Comparison of ENCODE assay signal across 8 cellular contexts in the genomic region with DNA sequence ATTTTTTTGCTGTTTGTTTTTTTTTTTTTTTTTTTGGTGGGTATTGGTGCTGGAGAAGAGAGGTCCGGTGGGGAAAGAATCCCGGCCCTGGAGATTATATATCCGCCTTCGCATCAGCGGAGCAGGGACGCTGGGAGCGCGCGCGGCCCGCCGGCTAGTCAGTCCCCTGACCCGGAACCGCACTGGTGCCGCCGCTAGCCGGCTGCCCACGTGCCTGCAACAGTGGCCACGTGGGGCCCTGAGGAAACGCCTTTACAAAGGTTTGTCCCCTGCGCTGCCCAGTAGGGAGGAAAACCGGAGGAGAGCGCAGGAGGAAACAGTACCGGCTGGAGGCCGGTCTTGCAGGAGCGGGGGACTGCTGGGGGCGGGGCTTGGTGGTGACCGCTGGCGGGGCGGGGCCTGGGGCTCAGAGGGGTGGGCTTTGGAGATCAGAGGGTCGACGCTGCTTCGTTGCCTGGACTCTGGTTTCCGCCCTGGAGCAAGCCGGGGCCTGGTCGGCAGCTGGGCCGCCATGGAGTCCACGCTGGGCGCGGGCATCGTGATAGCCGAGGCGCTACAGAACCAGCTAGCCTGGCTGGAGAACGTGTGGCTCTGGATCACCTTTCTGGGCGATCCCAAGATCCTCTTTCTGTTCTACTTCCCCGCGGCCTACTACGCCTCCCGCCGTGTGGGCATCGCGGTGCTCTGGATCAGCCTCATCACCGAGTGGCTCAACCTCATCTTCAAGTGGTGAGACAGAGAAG. TPM values are rescaled to one million over a fixed set of nuclear protein-coding genes. Genes with fewer than 3 reads are reported as not detected.
A peak's percentile ranks its signal among the peaks of the same experiment; 100 is the strongest.
DNase-seq lines count a peak whose midpoint lies in the region; ATAC-seq and TF ChIP-seq lines count a peak whose summit lies in the region.

A gene with protein sequence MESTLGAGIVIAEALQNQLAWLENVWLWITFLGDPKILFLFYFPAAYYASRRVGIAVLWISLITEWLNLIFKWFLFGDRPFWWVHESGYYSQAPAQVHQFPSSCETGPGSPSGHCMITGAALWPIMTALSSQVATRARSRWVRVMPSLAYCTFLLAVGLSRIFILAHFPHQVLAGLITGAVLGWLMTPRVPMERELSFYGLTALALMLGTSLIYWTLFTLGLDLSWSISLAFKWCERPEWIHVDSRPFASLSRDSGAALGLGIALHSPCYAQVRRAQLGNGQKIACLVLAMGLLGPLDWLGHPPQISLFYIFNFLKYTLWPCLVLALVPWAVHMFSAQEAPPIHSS (plus strand): TSS at position 281 of the 743 bp plus-strand sequence. CDS start 231 bp downstream, at position 512.

- H3K27me3 Mint-ChIP-seq in immature natural killer cell (ENCODE audit: low read depth in 3 of 3) = peaks cover 6 to 15% (median 11%) of the 10 kb centered on the region in 3 donors

- intact Hi-C loops in spleen (cut with DNase I; ENCODE audit: low total_unique reads) = no loop called here

- H3K27ac ChIP-seq in ACC112 (ENCODE audit: low read depth, low read length) = peak within 1 kb of the TSS; percentile 92
- H3K27ac ChIP-seq in caudate nucleus (ENCODE audit: low read depth, low read length) = peak within 1 kb of the TSS; percentile 91
- peak within 1 kb of the TSS; percentile 79 to 93 (median 88) for H3K27ac ChIP-seq in spleen

- H3K4me3 Mint-ChIP-seq in immature natural killer cell = peak within 1 kb of the TSS; percentile 91 to 95 (median 94)

- H3K27me3 ChIP-seq in ACC112 (ENCODE audit: insufficient read depth, low read length) (no peaks in the 10 kb centered on the region), spleen (replicated peaks in 1 of 7) (no peaks in the 10 kb centered on the region)

- TF ChIP-seq CTCF in WI38 (IDR thresholded peaks at IDR 0.05; ENCODE audit: low read depth, low read length) = no peak
- peak in 3 of 11 experiments; percentile 20 to 33 (median 22) for TF ChIP-seq CTCF in spleen (IDR thresholded peaks at IDR 0.05 in 8 of 11, conservative IDR thresholded peaks at IDR 0.05 in 3 of 11)

- peak within 1 kb of the TSS; percentile 91 to 95 (median 94) for H3K27ac Mint-ChIP-seq in immature natural killer cell

- ATAC-seq in GM18867 (IDR thresholded peaks at IDR 0.05; ENCODE audit: unreplicated experiment) (peak; percentile 66), HG03108 (IDR thresholded peaks at IDR 0.05; ENCODE audit: unreplicated experiment) (peak; percentile 68)

- DNase-seq in NCI-H2196 treated with DMSO at 0.1 percent for 48 hours (lab: John Stamatoyannopoulos, UW; ENCODE audit: unreplicated experiment) (peak; percentile 97), caudate nucleus (lab: John Stamatoyannopoulos, UW) (peak; percentile 30 to 96 (median 91)), immature natural killer cell (peak; percentile 82 to 86 (median 84)), spleen (peak; percentile 97)

- peaks cover 30% of the 10 kb centered on the region for H3K79me2 ChIP-seq in ACC112 (ENCODE audit: control insufficient read depth, insufficient read depth, low read length, unreplicated experiment)

- H3K36me3 Mint-ChIP-seq in immature natural killer cell = peaks cover 0 to 5% (median 0%) of the 10 kb centered on the region in 3 donors

- H3K9me3 ChIP-seq in spleen = no peaks in the 10 kb centered on the region

- peak in 1 of 3 donors; percentile 62 for TF ChIP-seq POLR2A in spleen (IDR thresholded peaks at IDR 0.05)

- H3K4me3 ChIP-seq in ACC112 (ENCODE audit: low read depth, low read length) (peak within 1 kb of the TSS; percentile 90), WI38 (ENCODE audit: low read depth, low read length) (peak within 1 kb of the TSS; percentile 63), spleen (peak within 1 kb of the TSS; percentile 60 to 96 (median 80))

- 0 to 1% (median 1%) methylated on average over 33 to 53 of the region's 53 CpGs for WGBS in spleen, 5 donors

- H2AFZ ChIP-seq in ACC112 (ENCODE audit: low read length, unreplicated experiment) = peak within 1 kb of the TSS; percentile 85

- peaks cover 40 to 46% of the 10 kb centered on the region in 2 donors for H3K4me1 Mint-ChIP-seq in immature natural killer cell

- 0 out of 2 replicates have a peak, but pooled peaks cover 3% of the 10 kb centered on the region for H3K36me3 ChIP-seq in ACC112 (ENCODE audit: insufficient read depth, low read length)
- H3K36me3 ChIP-seq in spleen = peaks cover 0 to 24% (median 15%) of the 10 kb centered on the region in 6 donors

- no peaks in the 10 kb centered on the region for H3K9me3 Mint-ChIP-seq in immature natural killer cell

- H3K4me1 ChIP-seq in ACC112 (ENCODE audit: control insufficient read depth, insufficient read depth, low read length, unreplicated experiment) = peaks cover 14% of the 10 kb centered on the region
- H3K4me1 ChIP-seq in spleen = peaks cover 16 to 75% (median 38%) of the 10 kb centered on the region in 6 donors

RNA-seq across cellular contexts. Expression of the gene that starts here (rescaled TPM):
- polyA plus RNA-seq in immature natural killer cell (10 to 100 TPM; 30.9 to 41.6 (median 31.5) TPM), spleen (10 to 100 TPM; 28.9 to 36.8 (median 35.9) TPM)
- 10 to 100 TPM; 24.9 to 49.2 (median 39.2) TPM for total RNA-seq in spleen

Comparison
In these comparisons a context has a peak if more than half of its experiments do, and no peak if none do; other contexts are left out.
1. Peak in every context shown above with its lines: DNase-seq, ATAC-seq, H3K4me3 ChIP-seq and H3K27ac ChIP-seq.